In the genomic region with DNA sequence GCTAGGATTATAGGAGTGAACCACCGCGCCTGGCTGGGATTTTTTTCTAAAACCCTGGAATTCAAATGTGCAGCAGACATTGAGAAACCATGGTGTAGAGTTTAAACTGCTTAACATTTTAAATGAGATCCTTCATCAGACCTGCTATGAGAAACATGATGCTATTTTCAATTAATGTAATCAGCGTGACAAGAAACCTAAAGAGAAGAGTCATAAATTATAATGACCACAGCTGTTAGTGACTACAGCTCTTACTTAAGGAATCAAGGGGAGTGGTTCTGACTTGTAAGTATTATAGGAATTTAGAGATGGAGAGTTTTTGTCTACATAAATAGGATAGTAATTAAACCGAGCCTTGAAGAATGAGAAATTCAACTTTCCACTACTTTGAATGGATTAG, we compare ENCODE assay signal across 8 cellular contexts.
"Had no signal": no experiment of that assay in that cellular context is flagged by ENCODE, and none has a peak within 500 bp of the region (broad histone marks: within the 10 kb centered on the region; RNA-seq: fewer than 3 reads in every experiment).

No MANE protein-coding gene starts in this region.

- DNase-seq: H9, HFFc6 had no signal

- ATAC-seq: GM23338, HCT116, HepG2 had no signal

- H3K4me3 ChIP-seq: GM23338 had no signal

- FAIRE-seq: H1, H54, HepG2 had no signal

- H3K27ac ChIP-seq: HL-60 had no signal
